ENCODE assay signal across 8 cellular contexts in genomic region chr2:113324684-113325160, GRCh38. TPM values are rescaled to one million over a fixed set of nuclear protein-coding genes. Genes with fewer than 3 reads are reported as not detected.
DNase-seq lines count a peak whose midpoint lies in the region; ATAC-seq and TF ChIP-seq lines count a peak whose summit lies in the region.

No MANE protein-coding gene starts in this region.

- H3K4me3 ChIP-seq in WERI-Rb-1 (ENCODE audit: low read depth, low read length) = peak overlapping the region; percentile 45

- in situ Hi-C loops in GM13976 (cut with MboI; ENCODE audit: low sequenced_read_pairs, unreplicated experiment) = no loop called here

- H3K4me1 Mint-ChIP-seq in chondrocyte (ENCODE audit: low read depth) = peaks cover 42% of the 10 kb centered on the region

- H3K36me3 ChIP-seq in WERI-Rb-1 = no peaks in the 10 kb centered on the region

- no peaks in the 10 kb centered on the region for H3K36me3 Mint-ChIP-seq in chondrocyte (ENCODE audit: low read depth)

- ATAC-seq in left lobe of liver (peak; percentile 85), HG03469 (IDR thresholded peaks at IDR 0.05; ENCODE audit: unreplicated experiment) (no peak), HG02852 (IDR thresholded peaks at IDR 0.05; ENCODE audit: unreplicated experiment) (no peak)

- peak overlapping the region; percentile 75 for H3K27ac ChIP-seq in WERI-Rb-1

- H3K27ac Mint-ChIP-seq in chondrocyte (ENCODE audit: unreplicated experiment) = peak overlapping the region; percentile 91

- no peaks in the 10 kb centered on the region for H3K9me3 ChIP-seq in WERI-Rb-1 (ENCODE audit: severe bottlenecking)

- no peaks in the 10 kb centered on the region for H3K9me3 Mint-ChIP-seq in chondrocyte (ENCODE audit: low read depth)

- TF ChIP-seq CTCF in GM13976 (IDR thresholded peaks at IDR 0.05; ENCODE audit: borderline replicate concordance, control extremely low read depth, extremely low read depth, insufficient read depth, missing control alignments) (no peak), WERI-Rb-1 (IDR thresholded peaks at IDR 0.05; ENCODE audit: low read depth, low read length) (no peak), chondrocyte (IDR thresholded peaks at IDR 0.05) (no peak)

- peak overlapping the region; percentile 85 for H3K4me3 Mint-ChIP-seq in chondrocyte (ENCODE audit: unreplicated experiment)

- DNase-seq in GM13976 (ENCODE audit: low spot score) (peak; percentile 79), NCI-H2029 (lab: John Stamatoyannopoulos, UW) (peak; percentile 4), WERI-Rb-1 (peak; percentile 86), chondrocyte (ENCODE audit: low spot score) (no peak), left lobe of liver (ENCODE audit: low spot score) (peak; percentile 62)
- peak; percentile 31 for DNase-seq in stimulated activated CD4-positive, alpha-beta T cell treated with anti-CD3 and anti-CD28 coated beads, Interleukin-4, amount 100 ng/mL, for 24 hours

- no peaks in the 10 kb centered on the region for H3K27me3 ChIP-seq in WERI-Rb-1 (ENCODE audit: insufficient read depth, low read depth, severe bottlenecking)

- H3K27me3 Mint-ChIP-seq in chondrocyte (ENCODE audit: low read depth) = no peaks in the 10 kb centered on the region

RNA-seq across cellular contexts. Expression of gene PAX8, which starts 46.0 kb away (rescaled TPM):
- total RNA-seq in chondrocyte (0.29 TPM in 1 of 3 replicates, not detected in the others), left lobe of liver (0.65 TPM)
